25 cellular contexts compared by ENCODE assay signal in the genomic region with DNA sequence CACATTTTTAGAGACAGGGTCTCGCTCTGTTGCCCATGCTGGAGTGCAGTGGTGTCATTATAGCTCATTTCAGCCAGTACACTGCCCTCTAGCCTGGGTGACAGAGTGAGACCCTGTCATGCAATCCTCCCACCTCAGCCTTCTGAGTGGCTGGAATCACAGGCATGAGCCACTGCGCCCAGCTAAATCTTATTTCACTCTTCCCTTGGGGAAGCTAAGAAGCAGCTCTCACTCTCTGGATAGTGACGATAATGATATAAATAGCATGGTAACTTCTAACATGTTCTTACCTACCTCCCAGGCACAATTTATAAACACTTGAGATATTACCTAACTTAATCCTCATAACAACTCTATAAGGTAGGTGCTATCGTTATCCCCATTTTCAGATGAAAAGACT. TPM values are rescaled to one million over a fixed set of nuclear protein-coding genes. Genes with fewer than 3 reads are reported as not detected.
A peak's percentile ranks its signal among the peaks of the same experiment; 100 is the strongest.
DNase-seq lines count a peak whose midpoint lies in the region; ATAC-seq, FAIRE-seq and TF ChIP-seq lines count a peak whose summit lies in the region.
"Had no signal": no experiment of that assay in that cellular context is flagged by ENCODE, and none has a peak within 500 bp of the region (broad histone marks: within the 10 kb centered on the region; RNA-seq: fewer than 3 reads in every experiment).

No MANE protein-coding gene starts in this region.

- intact Hi-C loops in psoas muscle (cut with DNase I): loop anchor here in 1 of 2 donors (10.0 kb wide), 1 partner anchor 183 kb away; a partner anchor contains a TSS

- 66 to 98% (median 83%) methylated on average over 4 of the region's 4 CpGs for WGBS in psoas muscle, 3 donors

- no peaks in the 10 kb centered on the region for H3K9me3 ChIP-seq in psoas muscle

- H3K4me1 Mint-ChIP-seq in endothelial cell (ENCODE audit: unreplicated experiment): peaks cover 22% of the 10 kb centered on the region
- H3K4me1 Mint-ChIP-seq: GM23338, H9 had no signal

- no peak overlapping the region for H3K27ac Mint-ChIP-seq in endothelial cell (ENCODE audit: unreplicated experiment)
- H3K27ac Mint-ChIP-seq: GM23338, HFFc6 had no signal

- H3K4me3 ChIP-seq in psoas muscle: no peak overlapping the region
- H3K4me3 ChIP-seq: GM23338 had no signal

- peak; percentile 37 for DNase-seq in NAMALWA (ENCODE audit: low spot score)
- DNase-seq in endothelial cell (ENCODE audit: low spot score): no peak
- DNase-seq in psoas muscle: no peak
- no peak for DNase-seq in GM19239 (ENCODE audit: insufficient read length, low spot score)
- no peak for DNase-seq in NCI-H526 (lab: John Stamatoyannopoulos, UW)
- DNase-seq in foreskin melanocyte: no peak
- DNase-seq: C1 segment of cervical spinal cord; Calu3; CD4-positive, alpha-beta memory T cell; COR-L47; DMS53; DMS79 treated with DMSO at 0.1 percent for 48 hours; GF-D8; H9; HFFc6 had no signal

- H3K4me3 Mint-ChIP-seq in endothelial cell (ENCODE audit: unreplicated experiment): peak overlapping the region; percentile 27
- H3K4me3 Mint-ChIP-seq: CD4-positive, alpha-beta memory T cell; GM23338; H9; HFFc6 had no signal

- TF ChIP-seq CTCF in endothelial cell (IDR thresholded peaks at IDR 0.05; ENCODE audit: unreplicated experiment): no peak
- TF ChIP-seq CTCF in psoas muscle (IDR thresholded peaks at IDR 0.05): no peak

- peaks cover 1% of the 10 kb centered on the region for H3K27me3 Mint-ChIP-seq in endothelial cell (ENCODE audit: unreplicated experiment)
- H3K27me3 Mint-ChIP-seq: CD4-positive, alpha-beta memory T cell had no signal

- no peaks in the 10 kb centered on the region for H3K27me3 ChIP-seq in psoas muscle (ENCODE audit: insufficient read depth in 3 of 3, low read length in 2 of 3)

- FAIRE-seq in GM19239 (lab: Jason Lieb, UNC): no peak
- FAIRE-seq: GM12891, GM18507 had no signal

- H3K4me1 ChIP-seq in psoas muscle: peaks cover 3% of the 10 kb centered on the region

- no peaks in the 10 kb centered on the region for H3K36me3 ChIP-seq in psoas muscle (ENCODE audit: insufficient read depth in 1 of 2, low read depth in 1 of 2)

- peak; percentile 36 to 71 (median 57) for ATAC-seq in psoas muscle
- ATAC-seq: GM23338, HCT116 had no signal

- H3K9me3 Mint-ChIP-seq in endothelial cell (ENCODE audit: unreplicated experiment): no peaks in the 10 kb centered on the region
- H3K9me3 Mint-ChIP-seq: CD4-positive, alpha-beta memory T cell; GM23338; H9; HFFc6 had no signal

- H3K27ac ChIP-seq in psoas muscle: no peak overlapping the region

- peaks cover 14% of the 10 kb centered on the region for H3K36me3 Mint-ChIP-seq in endothelial cell (ENCODE audit: low read depth, unreplicated experiment)
- H3K36me3 Mint-ChIP-seq: CD4-positive, alpha-beta memory T cell had no signal

RNA-seq across cellular contexts. Expression of a gene that starts 24.9 kb away (rescaled TPM):
- total RNA-seq in endothelial cell (ENCODE audit: unreplicated experiment) (13.1 TPM), psoas muscle (under 1 TPM; 0.07 to 0.24 (median 0.16) TPM)
- polyA plus RNA-seq in psoas muscle: under 1 TPM; 0.01 to 0.17 (median 0.04) TPM
- total RNA-seq: CD4-positive, alpha-beta memory T cell had no signal
- polyA plus RNA-seq: CD4-positive, alpha-beta memory T cell had no signal

RNA-seq across cellular contexts. Expression of a gene that starts 32.1 kb away (rescaled TPM):
- total RNA-seq in endothelial cell (ENCODE audit: unreplicated experiment): not detected
- total RNA-seq in psoas muscle: under 1 TPM in 1 of 4 donors, not detected in 3; 0.69 TPM
- under 1 TPM in 2 of 3 donors, not detected in 1; 0.12 to 0.13 TPM for polyA plus RNA-seq in psoas muscle
- total RNA-seq: A172, A673, Calu3, Daoy, G401, GM23338, H4, HFFc6 had no signal
- polyA plus RNA-seq: BJ, GM23338 had no signal

RNA-seq across cellular contexts. Expression of a gene that starts 44.1 kb away (rescaled TPM):
- total RNA-seq in endothelial cell (ENCODE audit: unreplicated experiment) (190 TPM), psoas muscle (10 to 100 TPM; 44.3 to 77.5 (median 70.8) TPM)
- polyA plus RNA-seq in psoas muscle: 10 to 100 TPM; 62.6 to 74.4 (median 67.5) TPM

RNA-seq across cellular contexts. Expression of a gene that starts 46.9 kb away (rescaled TPM):
- total RNA-seq in endothelial cell (ENCODE audit: unreplicated experiment) (45.2 TPM), psoas muscle (100 to 1,000 TPM; 126 to 258 (median 188) TPM)
- 10 to 100 TPM; 43.1 to 65.3 (median 58.4) TPM for polyA plus RNA-seq in psoas muscle

RNA-seq across cellular contexts. Expression of a gene that starts 53.8 kb away (rescaled TPM):
- total RNA-seq in endothelial cell (ENCODE audit: unreplicated experiment): 18.6 TPM
- 10 to 100 TPM; 30.6 to 77.5 (median 69.6) TPM for total RNA-seq in psoas muscle
- 100 to 1,000 TPM in 2 of 3 donors, 10 to 100 TPM in 1; 55.0 to 110 (median 103) TPM for polyA plus RNA-seq in psoas muscle

Comparison
In these comparisons a context has a peak if more than half of its experiments do, and no peak if none do; other contexts are left out.
1. RNA of a gene that starts 24.9 kb away (total RNA-seq): 13.1 TPM in endothelial cell (single experiment); 0.07 to 0.24 TPM in psoas muscle; every median in the first group is over 10 times any median in the second.